ENCODE assay signal across 11 cellular contexts in the genomic region with DNA sequence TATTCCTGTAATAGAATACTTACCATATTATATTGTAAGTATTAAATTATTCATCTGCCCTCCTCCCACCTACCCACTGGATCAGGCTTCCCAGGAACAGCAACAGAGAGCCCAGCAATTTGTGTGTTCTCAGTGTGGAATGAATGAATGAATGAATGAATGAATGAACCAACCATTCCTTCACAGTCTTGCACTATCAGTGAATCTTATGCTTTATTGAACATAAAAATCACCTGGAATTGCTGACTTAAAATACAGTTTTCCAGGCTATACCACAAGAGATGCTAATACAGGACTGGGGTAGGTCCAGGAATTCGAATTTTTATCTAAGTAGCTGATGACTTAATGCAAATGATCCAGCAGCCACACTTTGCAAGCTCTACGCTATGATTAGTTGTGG. TPM values are rescaled to one million over a fixed set of nuclear protein-coding genes. Genes with fewer than 3 reads are reported as not detected.
"Had no signal": no experiment of that assay in that cellular context is flagged by ENCODE, and none has a peak within 500 bp of the region (broad histone marks: within the 10 kb centered on the region; RNA-seq: fewer than 3 reads in every experiment).

No MANE protein-coding gene starts in this region.

- H3K27ac ChIP-seq: GM23248 had no signal

- H3K4me3 ChIP-seq: GM23248, GM23338, HAP-1 had no signal

- H3K36me3 ChIP-seq: HAP-1 had no signal

- H3K9me3 ChIP-seq: HAP-1 had no signal

- H2AFZ ChIP-seq: GM23248, GM23338 had no signal

- H3K4me1 ChIP-seq: HAP-1 had no signal

- H3K4me2 ChIP-seq: GM23338 had no signal

- H3K9ac ChIP-seq: GM23248 had no signal

- FAIRE-seq: H1, H54 had no signal

- DNase-seq: GM23248, GOT3, H7, H9, HCEC 1CT, HFFc6 had no signal

- ATAC-seq: GM23338, HCT116 had no signal

RNA-seq across cellular contexts. Expression of gene DOCK8, which starts 51.6 kb away (rescaled TPM):
- total RNA-seq: GM23248 had no signal
- polyA plus RNA-seq: GM23248 had no signal
